Comparison of ENCODE assay signal across 14 cellular contexts in genomic region chr7:125255793-125256192, GRCh38.
"Had no signal": no experiment of that assay in that cellular context is flagged by ENCODE, and none has a peak within 500 bp of the region (broad histone marks: within the 10 kb centered on the region; RNA-seq: fewer than 3 reads in every experiment).

No MANE protein-coding gene starts in this region.

- H3K4me3 ChIP-seq: left lung, upper lobe of right lung had no signal

- H3K4me1 Mint-ChIP-seq: activated naive CD4-positive, alpha-beta T cell treated with anti-CD3 and anti-CD28 coated beads, Interleukin-2, amount 50 U/mL, for 24 hours; central memory CD8-positive, alpha-beta T cell; immature natural killer cell; memory B cell had no signal

- H3K27ac Mint-ChIP-seq: activated naive CD4-positive, alpha-beta T cell treated with anti-CD3 and anti-CD28 coated beads, Interleukin-2, amount 50 U/mL, for 24 hours; immature natural killer cell; memory B cell; nephron progenitor cell; T-helper 1 cell treated with Interleukin-12 subunit alpha and Interleukin-12 subunit beta and Interleukin-4 antibody, amounts not matched to agents 30 μg/mL and 1 μg/mL, for 36 hours had no signal

- H3K36me3 Mint-ChIP-seq: activated naive CD4-positive, alpha-beta T cell treated with anti-CD3 and anti-CD28 coated beads, Interleukin-2, amount 50 U/mL, for 24 hours; immature natural killer cell; memory B cell had no signal

- H3K27me3 ChIP-seq: left lung, upper lobe of right lung had no signal

- H3K4me1 ChIP-seq: left lung, upper lobe of right lung had no signal

- ATAC-seq: activated CD4-positive, CD25-positive, alpha-beta regulatory T cell treated with anti-CD3 and anti-CD28 coated beads, Interleukin-2, amount 50 U/mL, for 24 hours; left lung; stimulated activated naive CD8-positive, alpha-beta T cell treated with anti-CD3 and anti-CD28 coated beads, Interleukin-15, Interleukin-2, amounts not matched to agents 100 U/mL and 50 U/mL, for 24 hours; upper lobe of right lung had no signal

- DNase-seq: activated effector memory CD4-positive, alpha-beta T cell treated with Interleukin-2 at 50 U/mL for 16 hours; cortex of kidney; effector memory CD4-positive, alpha-beta T cell; immature natural killer cell; left lung; nephron progenitor cell; stimulated activated CD4-positive, alpha-beta T cell treated with anti-CD3 and anti-CD28 coated beads, Interleukin-12 subunit alpha, Interleukin-12 subunit beta, amount 100 ng/mL, for 4 hours; stimulated activated naive CD8-positive, alpha-beta T cell treated with anti-CD3 and anti-CD28 coated beads, Interleukin-15, Interleukin-2, amounts not matched to agents 100 U/mL and 50 U/mL, for 24 hours; upper lobe of right lung had no signal

- H3K9me3 ChIP-seq: left lung, upper lobe of right lung had no signal

- H3K4me3 Mint-ChIP-seq: activated naive CD4-positive, alpha-beta T cell treated with anti-CD3 and anti-CD28 coated beads, Interleukin-2, amount 50 U/mL, for 24 hours; central memory CD8-positive, alpha-beta T cell; immature natural killer cell; memory B cell; nephron progenitor cell; T-helper 1 cell treated with Interleukin-12 subunit alpha and Interleukin-12 subunit beta and Interleukin-4 antibody, amounts not matched to agents 30 μg/mL and 1 μg/mL, for 36 hours had no signal

- H3K9me3 Mint-ChIP-seq: nephron progenitor cell had no signal

- H3K36me3 ChIP-seq: left lung, upper lobe of right lung had no signal

- H3K27me3 Mint-ChIP-seq: activated naive CD4-positive, alpha-beta T cell treated with anti-CD3 and anti-CD28 coated beads, Interleukin-2, amount 50 U/mL, for 24 hours; central memory CD8-positive, alpha-beta T cell; memory B cell had no signal

- H3K27ac ChIP-seq: left lung, upper lobe of right lung had no signal
